26 cellular contexts compared by ENCODE assay signal in the genomic region with DNA sequence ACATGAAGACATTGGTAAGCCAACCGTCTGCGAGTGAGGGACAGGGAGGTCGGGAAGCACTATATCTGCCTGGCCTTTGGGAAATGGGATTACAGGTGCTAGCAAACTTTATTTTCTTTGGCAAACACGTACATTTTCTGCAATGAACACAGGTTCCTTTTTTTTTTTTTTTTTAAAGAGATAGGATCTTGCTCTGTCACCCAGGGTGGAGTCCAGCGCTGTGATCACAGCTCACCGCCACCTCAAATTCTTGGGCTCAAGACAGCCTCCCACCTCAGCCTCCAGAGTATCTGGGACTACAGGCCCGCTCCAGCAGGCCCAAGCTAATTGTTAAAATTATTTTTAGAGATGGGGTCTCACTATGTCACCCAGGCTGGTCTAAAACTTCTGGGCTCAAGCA. TPM values are rescaled to one million over a fixed set of nuclear protein-coding genes. Genes with fewer than 3 reads are reported as not detected.
"Had no signal": no experiment of that assay in that cellular context is flagged by ENCODE, and none has a peak within 500 bp of the region (broad histone marks: within the 10 kb centered on the region; RNA-seq: fewer than 3 reads in every experiment).

No MANE protein-coding gene starts in this region.

- FAIRE-seq: endometrium, urothelium cell line had no signal

- H3K4me3 ChIP-seq: gastroesophageal sphincter, ovary, psoas muscle, sigmoid colon, thoracic aorta, tibial nerve, upper lobe of left lung had no signal

- H3K27me3 ChIP-seq: gastroesophageal sphincter, ovary, sigmoid colon, tibial nerve, upper lobe of left lung had no signal

- H3K27ac ChIP-seq: ovary, sigmoid colon, thoracic aorta, tibial nerve had no signal

- DNase-seq: cerebellar nuclear complex; cortex of kidney; effector memory CD8-positive, alpha-beta T cell; foreskin fibroblast; hypothalamus; immature natural killer cell; islet precursor cell; kidney glomerular epithelial cell; mammary epithelial cell; mesendoderm; midbrain; naive thymus-derived CD4-positive, alpha-beta T cell; occipital lobe; ovary; sigmoid colon; stimulated activated CD4-positive, alpha-beta T cell treated with anti-CD3 and anti-CD28 coated beads, Interleukin-2, amount 100 ng/mL, for 48 hours; stimulated activated naive B cell treated with anti-CD40 and anti-IgM and Interleukin-4, amounts not matched to agents 10 μg/mL and 1 μg/mL and 100 μg/mL, for 72 hours; upper lobe of left lung had no signal

- H3K36me3 ChIP-seq: ovary had no signal

- H3K9me3 ChIP-seq: gastroesophageal sphincter, ovary, psoas muscle, sigmoid colon, thoracic aorta, tibial nerve, upper lobe of left lung had no signal

- ATAC-seq: effector memory CD8-positive, alpha-beta T cell; esophagus mucosa; gastroesophageal sphincter; naive thymus-derived CD4-positive, alpha-beta T cell; psoas muscle; right cardiac atrium; stimulated activated naive B cell treated with anti-CD40 and anti-IgM and Interleukin-4, amounts not matched to agents 10 μg/mL and 1 μg/mL and 100 μg/mL, for 72 hours had no signal

RNA-seq across cellular contexts. Expression of a gene that starts 55.3 kb away (rescaled TPM):
- total RNA-seq: esophagus mucosa had no signal
- polyA plus RNA-seq: immature natural killer cell; naive thymus-derived CD4-positive, alpha-beta T cell had no signal
